ENCODE assay signal across 28 cellular contexts in genomic region chr18:40380657-40381441, GRCh38.
DNase-seq lines count a peak whose midpoint lies in the region; FAIRE-seq and TF ChIP-seq lines count a peak whose summit lies in the region.
"Had no signal": no experiment of that assay in that cellular context is flagged by ENCODE, and none has a peak within 500 bp of the region (broad histone marks: within the 10 kb centered on the region; RNA-seq: fewer than 3 reads in every experiment).

No MANE protein-coding gene starts in this region.

- H3K4me2 ChIP-seq in astrocyte (ENCODE audit: low read length): no peak overlapping the region
- H3K4me2 ChIP-seq: A549 had no signal

- H3K4me3 ChIP-seq in astrocyte (ENCODE audit: insufficient read depth, low read depth, low read length) (no peak overlapping the region), sigmoid colon (no peak overlapping the region)
- H3K4me3 ChIP-seq: A549, lung, pancreas, skin epidermis, stomach, upper lobe of right lung had no signal

- no peak for TF ChIP-seq POLR2A in sigmoid colon (IDR thresholded peaks at IDR 0.05)

- no peaks in the 10 kb centered on the region for H3K27me3 Mint-ChIP-seq in astrocyte (ENCODE audit: low read depth, unreplicated experiment)
- H3K27me3 Mint-ChIP-seq in glutamatergic neuron (ENCODE audit: unreplicated experiment): no peaks in the 10 kb centered on the region
- no peaks in the 10 kb centered on the region for H3K27me3 Mint-ChIP-seq in type B pancreatic cell
- H3K27me3 Mint-ChIP-seq: activated CD4-positive, alpha-beta memory T cell treated with anti-CD3 and anti-CD28 coated beads for 36 hours; T-helper 17 cell had no signal

- H3K27ac ChIP-seq in astrocyte (ENCODE audit: low read depth, low read length) (no peak overlapping the region), sigmoid colon (no peak overlapping the region)
- H3K27ac ChIP-seq: A549, C4-2B, HL-60, pancreas, skin epidermis, stomach, upper lobe of right lung had no signal

- TF ChIP-seq EP300 in sigmoid colon (IDR thresholded peaks at IDR 0.05): no peak

- H3K9ac ChIP-seq in astrocyte (ENCODE audit: low read length): no peak overlapping the region

- H3K27me3 ChIP-seq in astrocyte (ENCODE audit: insufficient read depth, low read length) (no peaks in the 10 kb centered on the region), sigmoid colon (no peaks in the 10 kb centered on the region)
- H3K27me3 ChIP-seq: stomach, upper lobe of right lung had no signal

- no peaks in the 10 kb centered on the region for H3K79me2 ChIP-seq in astrocyte (ENCODE audit: insufficient read depth, low read length)

- H2AFZ ChIP-seq in astrocyte (ENCODE audit: low read depth, low read length): no peak overlapping the region

- no peak for FAIRE-seq in astrocyte (lab: Jason Lieb, UNC)
- FAIRE-seq: A549, H54, pancreas had no signal

- H3K4me1 ChIP-seq in astrocyte (ENCODE audit: insufficient read depth, low read length) (no peaks in the 10 kb centered on the region), sigmoid colon (no peaks in the 10 kb centered on the region)
- H3K4me1 ChIP-seq: A549, pancreas, stomach, upper lobe of right lung had no signal

- 90 to 95% methylated on average over 6 of the region's 6 CpGs for WGBS in sigmoid colon, 2 donors

- H3K9me3 ChIP-seq in astrocyte (ENCODE audit: insufficient read depth, low read depth, low read length) (no peaks in the 10 kb centered on the region), sigmoid colon (no peaks in the 10 kb centered on the region)
- H3K9me3 ChIP-seq: A549, pancreas, stomach, upper lobe of right lung had no signal

- no peak overlapping the region for H3K4me3 Mint-ChIP-seq in astrocyte (ENCODE audit: unreplicated experiment)
- no peak overlapping the region for H3K4me3 Mint-ChIP-seq in glutamatergic neuron (ENCODE audit: unreplicated experiment)
- peak overlapping the region; percentile 11 for H3K4me3 Mint-ChIP-seq in type B pancreatic cell
- H3K4me3 Mint-ChIP-seq: activated CD4-positive, alpha-beta memory T cell treated with anti-CD3 and anti-CD28 coated beads for 36 hours; T-helper 17 cell; WTC11 had no signal

- H3K27ac Mint-ChIP-seq in astrocyte (ENCODE audit: unreplicated experiment): peak overlapping the region; percentile 10
- peak overlapping the region; percentile 57 for H3K27ac Mint-ChIP-seq in glutamatergic neuron (ENCODE audit: unreplicated experiment)
- H3K27ac Mint-ChIP-seq in type B pancreatic cell: peak overlapping the region; percentile 88
- H3K27ac Mint-ChIP-seq: activated CD4-positive, alpha-beta memory T cell treated with anti-CD3 and anti-CD28 coated beads for 36 hours; T-helper 17 cell; WTC11 had no signal

- TF ChIP-seq CTCF in astrocyte (IDR thresholded peaks at IDR 0.05; ENCODE audit: insufficient read depth, low read depth, low read length) (no peak), glutamatergic neuron (IDR thresholded peaks at IDR 0.05; ENCODE audit: partially characterized antibody, unreplicated experiment) (no peak), type B pancreatic cell (conservative IDR thresholded peaks at IDR 0.05) (no peak), sigmoid colon (IDR thresholded peaks at IDR 0.05) (no peak)

- H4K20me1 ChIP-seq in astrocyte (ENCODE audit: insufficient read depth, low read length): no peaks in the 10 kb centered on the region

- intact Hi-C loops in sigmoid colon (cut with DNase I): no loop called here

- no peaks in the 10 kb centered on the region for H3K9me3 Mint-ChIP-seq in astrocyte (ENCODE audit: unreplicated experiment)
- H3K9me3 Mint-ChIP-seq in glutamatergic neuron (ENCODE audit: unreplicated experiment): no peaks in the 10 kb centered on the region
- no peaks in the 10 kb centered on the region for H3K9me3 Mint-ChIP-seq in type B pancreatic cell
- H3K9me3 Mint-ChIP-seq: WTC11 had no signal

- DNase-seq in NCI-H82 (lab: John Stamatoyannopoulos, UW) (peak; percentile 11), NCI-H82 treated with DMSO at 0.1 percent for 48 hours (lab: John Stamatoyannopoulos, UW; ENCODE audit: unreplicated experiment) (no peak), astrocyte (ENCODE audit: low read depth) (peak; percentile 52), glutamatergic neuron (peak; percentile 25), type B pancreatic cell (ENCODE audit: extremely low spot score, unreplicated experiment) (no peak), sigmoid colon (no peak), putamen (ENCODE audit: low spot score) (no peak), NCI-H1436 treated with DMSO at 0.1 percent for 48 hours (lab: John Stamatoyannopoulos, UW) (no peak)
- DNase-seq: activated CD4-positive, alpha-beta memory T cell treated with anti-CD3 and anti-CD28 coated beads for 36 hours; activated T-cell treated with anti-CD3 and anti-CD28 coated beads for 4 hours; anterior cingulate cortex; GF-D8; hippocampal formation; islet precursor cell; NCI-H187 treated with DMSO at 0.1 percent for 48 hours; NCI-H526; pancreas; stimulated activated CD4-positive, alpha-beta T cell treated with anti-CD3 and anti-CD28 coated beads, Interleukin-4, amount 100 ng/mL, for 24 hours; stomach; T-helper 17 cell; upper lobe of right lung had no signal

- H3K4me1 Mint-ChIP-seq in astrocyte (ENCODE audit: low read depth, unreplicated experiment): no peaks in the 10 kb centered on the region
- peaks cover 4% of the 10 kb centered on the region for H3K4me1 Mint-ChIP-seq in glutamatergic neuron (ENCODE audit: low read depth, unreplicated experiment)
- peaks cover 7% of the 10 kb centered on the region for H3K4me1 Mint-ChIP-seq in type B pancreatic cell (ENCODE audit: unreplicated experiment)
- H3K4me1 Mint-ChIP-seq: T-helper 17 cell, WTC11 had no signal

- H3K36me3 ChIP-seq in astrocyte (ENCODE audit: insufficient read depth, low read length) (no peaks in the 10 kb centered on the region), sigmoid colon (no peaks in the 10 kb centered on the region)
- H3K36me3 ChIP-seq: pancreas, stomach, upper lobe of right lung had no signal

- no peaks in the 10 kb centered on the region for H3K36me3 Mint-ChIP-seq in astrocyte (ENCODE audit: low read depth, unreplicated experiment)
- no peaks in the 10 kb centered on the region for H3K36me3 Mint-ChIP-seq in glutamatergic neuron (ENCODE audit: unreplicated experiment)
- H3K36me3 Mint-ChIP-seq in type B pancreatic cell: no peaks in the 10 kb centered on the region
- H3K36me3 Mint-ChIP-seq: activated CD4-positive, alpha-beta memory T cell treated with anti-CD3 and anti-CD28 coated beads for 36 hours; WTC11 had no signal

Comparison
In these comparisons a context has a peak if more than half of its experiments do, and no peak if none do; other contexts are left out.
1. DNase-seq: peak in NCI-H82 (single experiment), astrocyte (single experiment) and glutamatergic neuron (single experiment); none in NCI-H82 treated with DMSO at 0.1 percent for 48 hours (single experiment), type B pancreatic cell (single experiment), sigmoid colon (single experiment), putamen (single experiment) and NCI-H1436 treated with DMSO at 0.1 percent for 48 hours (single experiment).
2. H3K27ac Mint-ChIP-seq: peak in every context shown above with its lines; median percentile 88 in type B pancreatic cell; 57 in glutamatergic neuron; 10 in astrocyte.